Comparison of ENCODE assay signal across 13 cellular contexts in the genomic region with DNA sequence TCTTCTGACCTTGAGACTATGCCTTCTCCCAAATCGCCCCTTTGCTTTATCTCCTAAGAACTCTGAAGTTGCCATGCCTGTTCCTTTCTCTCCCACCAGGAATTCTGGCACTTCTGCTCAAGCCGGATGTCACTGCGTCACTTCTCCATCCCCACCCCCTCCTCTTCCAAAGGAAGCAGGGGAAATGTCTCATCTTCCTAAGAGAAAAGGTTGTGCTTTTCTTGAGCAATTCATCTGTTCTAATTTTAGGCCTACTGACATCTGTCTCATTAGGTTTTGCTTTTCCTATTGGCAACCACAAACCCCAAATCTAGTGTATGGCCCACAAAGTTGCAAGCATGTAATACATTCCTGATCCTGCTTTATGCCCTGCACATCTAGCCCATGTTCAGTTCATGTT. TPM values are rescaled to one million over a fixed set of nuclear protein-coding genes. Genes with fewer than 3 reads are reported as not detected.
DNase-seq lines count a peak whose midpoint lies in the region; ATAC-seq, FAIRE-seq and TF ChIP-seq lines count a peak whose summit lies in the region.
"Had no signal": no experiment of that assay in that cellular context is flagged by ENCODE, and none has a peak within 500 bp of the region (broad histone marks: within the 10 kb centered on the region; RNA-seq: fewer than 3 reads in every experiment).

No MANE protein-coding gene starts in this region.

- in situ Hi-C loops in GM23248 (cut with MboI) = no loop called here

- H3K36me3 ChIP-seq in GM23248 (ENCODE audit: low read depth) (no peaks in the 10 kb centered on the region), astrocyte (ENCODE audit: insufficient read depth, low read length) (no peaks in the 10 kb centered on the region), upper lobe of right lung (no peaks in the 10 kb centered on the region)
- H3K36me3 ChIP-seq: cardiac muscle cell had no signal

- H3K9me3 ChIP-seq in GM23248 (ENCODE audit: low read depth) = no peaks in the 10 kb centered on the region
- H3K9me3 ChIP-seq in astrocyte (ENCODE audit: insufficient read depth, low read depth, low read length) = no peaks in the 10 kb centered on the region
- H3K9me3 ChIP-seq in upper lobe of right lung = no peaks in the 10 kb centered on the region

- no peaks in the 10 kb centered on the region for H3K9me3 Mint-ChIP-seq in astrocyte (ENCODE audit: unreplicated experiment)
- H3K9me3 Mint-ChIP-seq: CD8-positive, alpha-beta memory T cell had no signal

- intact Hi-C loops in upper lobe of right lung (cut with DNase I) = no loop called here

- H3K9ac ChIP-seq in GM23248 (no peak overlapping the region), astrocyte (ENCODE audit: low read length) (no peak overlapping the region)

- H3K36me3 Mint-ChIP-seq in astrocyte (ENCODE audit: low read depth, unreplicated experiment) = no peaks in the 10 kb centered on the region

- no peak for TF ChIP-seq CTCF in astrocyte (IDR thresholded peaks at IDR 0.05; ENCODE audit: insufficient read depth, low read depth, low read length)
- TF ChIP-seq CTCF in upper lobe of right lung (IDR thresholded peaks at IDR 0.05) = no peak

- no peak for ATAC-seq in upper lobe of right lung

- 33 to 37% methylated on average over 3 of the region's 3 CpGs for WGBS in GM23248 (ENCODE audit: low coverage in 1 of 2, low lambda C conversion rate in 2 of 2, missing lambda C conversion rate in 2 of 2), 2 experiments

- H3K27me3 Mint-ChIP-seq in astrocyte (ENCODE audit: low read depth, unreplicated experiment) = no peaks in the 10 kb centered on the region
- H3K27me3 Mint-ChIP-seq: CD8-positive, alpha-beta memory T cell; progenitor cell of endocrine pancreas had no signal

- no peaks in the 10 kb centered on the region for H3K79me2 ChIP-seq in GM23248 (ENCODE audit: insufficient read depth)
- H3K79me2 ChIP-seq in astrocyte (ENCODE audit: insufficient read depth, low read length) = no peaks in the 10 kb centered on the region

- H3K27me3 ChIP-seq in GM23248 (replicated peaks; ENCODE audit: insufficient read depth) (no peaks in the 10 kb centered on the region), astrocyte (ENCODE audit: insufficient read depth, low read length) (no peaks in the 10 kb centered on the region), upper lobe of right lung (no peaks in the 10 kb centered on the region)
- H3K27me3 ChIP-seq: cardiac muscle cell had no signal

- H3K4me3 ChIP-seq in GM23248 = no peak overlapping the region
- no peak overlapping the region for H3K4me3 ChIP-seq in astrocyte (ENCODE audit: insufficient read depth, low read depth, low read length)
- H3K4me3 ChIP-seq in upper lobe of right lung = no peak overlapping the region
- H3K4me3 ChIP-seq: cardiac muscle cell had no signal

- H3K4me3 Mint-ChIP-seq in astrocyte (ENCODE audit: unreplicated experiment) = no peak overlapping the region
- H3K4me3 Mint-ChIP-seq: CD8-positive, alpha-beta memory T cell had no signal

- H2AFZ ChIP-seq in GM23248 (peak overlapping the region; percentile 63), astrocyte (ENCODE audit: low read depth, low read length) (no peak overlapping the region)

- peak overlapping the region; percentile 10 for H3K4me2 ChIP-seq in GM23248 (ENCODE audit: unreplicated experiment)
- peak overlapping the region; percentile 64 for H3K4me2 ChIP-seq in astrocyte (ENCODE audit: low read length)

- H3F3A ChIP-seq in GM23248 (ENCODE audit: insufficient read depth) = no peaks in the 10 kb centered on the region

- H3K9me2 ChIP-seq in GM23248 (ENCODE audit: insufficient read depth) = no peaks in the 10 kb centered on the region

- FAIRE-seq in astrocyte (lab: Jason Lieb, UNC) = peak; percentile 99

- peak overlapping the region; percentile 89 for H3K27ac Mint-ChIP-seq in astrocyte (ENCODE audit: unreplicated experiment)
- H3K27ac Mint-ChIP-seq: CD8-positive, alpha-beta memory T cell; progenitor cell of endocrine pancreas had no signal

- H3K4me1 Mint-ChIP-seq in astrocyte (ENCODE audit: low read depth, unreplicated experiment) = peaks cover 7% of the 10 kb centered on the region

- peak overlapping the region; percentile 37 for H3K27ac ChIP-seq in GM23248
- H3K27ac ChIP-seq in astrocyte (ENCODE audit: low read depth, low read length) = peak overlapping the region; percentile 13
- no peak overlapping the region for H3K27ac ChIP-seq in upper lobe of right lung
- H3K27ac ChIP-seq: cardiac muscle cell had no signal

- H4K20me1 ChIP-seq in GM23248 (ENCODE audit: insufficient read depth) (no peaks in the 10 kb centered on the region), astrocyte (ENCODE audit: insufficient read depth, low read length) (no peaks in the 10 kb centered on the region)

- H3K4me1 ChIP-seq in GM23248 (ENCODE audit: insufficient read depth) = peaks cover 12% of the 10 kb centered on the region
- peaks cover 5% of the 10 kb centered on the region for H3K4me1 ChIP-seq in astrocyte (ENCODE audit: insufficient read depth, low read length)
- no peaks in the 10 kb centered on the region for H3K4me1 ChIP-seq in upper lobe of right lung

- DNase-seq in A172 (ENCODE audit: low spot score) (peak; percentile 47), GM23248 (peak; percentile 60), astrocyte (ENCODE audit: low read depth) (peak; percentile 35), iPS-NIHi11 (ENCODE audit: low spot score) (peak; percentile 15), upper lobe of right lung (no peak), COLO668 (lab: John Stamatoyannopoulos, UW; ENCODE audit: unreplicated experiment) (no peak), medulla oblongata (ENCODE audit: extremely low spot score) (no peak)
- no peak for DNase-seq in activated CD4-positive, alpha-beta T cell treated with anti-CD3 and anti-CD28 coated beads for 1 hour
- DNase-seq: CD8-positive, alpha-beta memory T cell; hippocampal formation; NCI-H2081 treated with DMSO at 0.1 percent for 48 hours had no signal

RNA-seq across cellular contexts. Expression of a gene that starts 24.4 kb away (rescaled TPM):
- 8.6 and 9.4 TPM in 2 replicates for total RNA-seq in A172 (2014; rRNA removed; shearing (Covaris generic))
- 4.1 and 7.2 TPM in 2 replicates for total RNA-seq in GM23248 (2014; rRNA removed; shearing (Covaris generic))
- polyA plus RNA-seq in GM23248 (2016; fragmentation: Nextera tagmentation; extraction: Ambion mirVana) = 3.3 and 3.4 TPM in 2 replicates
- 11.5 and 12.4 TPM in 2 replicates for total RNA-seq in astrocyte
- total RNA-seq in upper lobe of right lung = 20.6 TPM

Comparison
In these comparisons a context has a peak if more than half of its experiments do, and no peak if none do; other contexts are left out.
1. DNase-seq: peak in A172 (single experiment), GM23248 (single experiment), astrocyte (single experiment) and iPS-NIHi11 (single experiment); none in upper lobe of right lung (single experiment), COLO668 (single experiment), activated CD4-positive, alpha-beta T cell treated with anti-CD3 and anti-CD28 coated beads for 1 hour (single experiment) and medulla oblongata (single experiment).